ENCODE assay signal across 4 cellular contexts in the genomic region with DNA sequence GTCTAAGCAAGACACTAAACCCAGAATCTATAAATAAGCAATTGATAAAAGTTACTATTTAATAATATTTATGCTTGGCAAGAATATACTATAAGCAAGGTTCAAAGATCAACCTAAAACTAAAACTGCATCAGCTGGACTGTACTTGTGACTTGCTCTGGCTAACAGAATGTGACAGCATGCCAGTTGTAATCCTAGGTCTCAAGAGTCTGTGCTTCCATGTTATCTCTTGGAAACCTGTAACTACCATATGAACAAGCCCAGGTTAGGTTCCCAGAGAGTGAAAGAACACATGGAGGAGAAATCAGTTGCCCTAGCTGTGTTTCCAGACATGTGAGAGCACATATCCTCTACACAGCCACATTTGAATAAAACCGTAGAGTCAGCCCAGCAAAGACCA.
"Had no signal": no experiment of that assay in that cellular context is flagged by ENCODE, and none has a peak within 500 bp of the region (broad histone marks: within the 10 kb centered on the region; RNA-seq: fewer than 3 reads in every experiment).

No MANE protein-coding gene starts in this region.

- ATAC-seq: GM23338 had no signal

- H3K4me3 ChIP-seq: GM23338 had no signal

- DNase-seq: H9, HCEC 1CT, IMR-90 had no signal
